11 cellular contexts compared by ENCODE assay signal in genomic region chr2:42929985-42930581, GRCh38.
DNase-seq lines count a peak whose midpoint lies in the region; ATAC-seq, FAIRE-seq and TF ChIP-seq lines count a peak whose summit lies in the region.
"Had no signal": no experiment of that assay in that cellular context is flagged by ENCODE, and none has a peak within 500 bp of the region (broad histone marks: within the 10 kb centered on the region; RNA-seq: fewer than 3 reads in every experiment).

No MANE protein-coding gene starts in this region.

- TF ChIP-seq EP300 in SK-N-SH (IDR thresholded peaks at IDR 0.05; ENCODE audit: borderline replicate concordance in 1 of 2, low read depth in 1 of 2, low read length in 1 of 2), result no peak
- TF ChIP-seq EP300 in H1 (IDR thresholded peaks at IDR 0.05; ENCODE audit: borderline replicate concordance in 1 of 2, low read depth in 2 of 2, low read length in 2 of 2), result no peak

- WGBS in SK-N-SH (ENCODE audit: low lambda C conversion rate), result 74% methylated on average over 5 of the region's 5 CpGs
- WGBS in H1 (ENCODE audit: extremely low coverage in 1 of 2, insufficient coverage in 1 of 2, insufficient read length in 1 of 2, insufficient replicate concordance in 2 of 2, low coverage in 1 of 2, low lambda C conversion rate in 2 of 2, missing lambda C conversion rate in 1 of 2), 2 experiments, result 64% methylated on average over 5 of the region's 5 CpGs; no CpG with 5 or more reads in 1 of the 2 experiments

- H3K56ac ChIP-seq in H1 (replicated peaks; ENCODE audit: insufficient read length, low read depth, low read length), result no peak overlapping the region

- peak overlapping the region; percentile 81; the same call in 1 of the 2 replicates for H2BK15ac ChIP-seq in H1 (ENCODE audit: low read length)

- H3K4me2 ChIP-seq in SK-N-SH, result no peak overlapping the region
- H3K4me2 ChIP-seq in H1 (ENCODE audit: insufficient read depth in 1 of 2, low read depth in 2 of 2, low read length in 2 of 2), result peak overlapping the region; percentile 34; a peak in 2 of 4 replicates

- H3K79me2 ChIP-seq in SK-N-SH (ENCODE audit: insufficient read depth) (no peaks in the 10 kb centered on the region), H1 (ENCODE audit: control insufficient read depth in 1 of 2, insufficient read depth in 2 of 2, low read length in 2 of 2) (no peaks in the 10 kb centered on the region)

- H3K27me3 ChIP-seq in SK-N-SH (ENCODE audit: insufficient read depth) (no peaks in the 10 kb centered on the region), H1 (replicated peaks in 1 of 4; ENCODE audit: control insufficient read depth in 3 of 4, extremely low read depth in 1 of 4, insufficient read depth in 3 of 4, low read length in 3 of 4) (no peaks in the 10 kb centered on the region), muscle layer of colon (ENCODE audit: control insufficient read depth in 1 of 2, insufficient read depth in 2 of 2, low read length in 2 of 2) (no peaks in the 10 kb centered on the region), uterus (no peaks in the 10 kb centered on the region)

- no peak for FAIRE-seq in H1 (lab: Jason Lieb, UNC)
- FAIRE-seq in D721Med (lab: Jason Lieb, UNC), result no peak

- intact Hi-C loops in uterus (cut with DNase I; ENCODE audit: low total_unique reads), result loop anchor here (10.0 kb wide), 1 partner anchor 95 kb away; no protein-coding TSS in a partner anchor

- H2BK12ac ChIP-seq in H1 (ENCODE audit: low read depth, low read length), result peak overlapping the region; percentile 98

- H3K23me2 ChIP-seq in H1 (ENCODE audit: low read depth, low read length), result no peaks in the 10 kb centered on the region

- TF ChIP-seq RAD21 in SK-N-SH (IDR thresholded peaks at IDR 0.05; ENCODE audit: low read length) (no peak), H1 (IDR thresholded peaks at IDR 0.05 in 1 of 2, conservative IDR thresholded peaks at IDR 0.05 in 1 of 2; ENCODE audit: low read depth in 2 of 2, low read length in 2 of 2) (no peak)

- H3F3A ChIP-seq in SK-N-SH (replicated peaks; ENCODE audit: insufficient read depth), result no peaks in the 10 kb centered on the region

- no peaks in the 10 kb centered on the region for H3K79me1 ChIP-seq in H1 (ENCODE audit: low read depth, low read length)

- H4K20me1 ChIP-seq in SK-N-SH (ENCODE audit: insufficient read depth) (no peaks in the 10 kb centered on the region), H1 (replicated peaks in 1 of 2; ENCODE audit: control insufficient read depth in 1 of 2, insufficient read depth in 2 of 2, low read length in 2 of 2) (no peaks in the 10 kb centered on the region)

- H3K4me3 ChIP-seq in SK-N-SH (ENCODE audit: low read depth in 2 of 2, low read length in 1 of 2) (no peak overlapping the region), H1 (ENCODE audit: extremely low read depth in 1 of 4, insufficient read depth in 2 of 4, low read depth in 3 of 4, low read length in 4 of 4) (no peak overlapping the region), muscle layer of colon (ENCODE audit: low read depth in 1 of 2, low read length in 2 of 2) (no peak overlapping the region), uterus (no peak overlapping the region)

- peak overlapping the region; percentile 81 for H2BK120ac ChIP-seq in H1 (replicated peaks; ENCODE audit: low read depth, low read length)

- CTCF ChIA-PET in SK-N-SH (lab: Yijun Ruan, JAX), result interaction anchor here (0.9 to 10.1 kb wide), 16 partner anchors 11 to 676 kb away, joined by 3 to 96 read pairs (median 4); no protein-coding TSS in a partner anchor
- CTCF ChIA-PET in H1 (lab: Charles Lee; ENCODE audit: partially characterized antibody), result interaction anchor here (0.8 to 13.3 kb wide), 41 partner anchors 8 to 522 kb away, joined by 3 to 217 read pairs (median 5); no protein-coding TSS in a partner anchor

- peak overlapping the region; percentile 80 for H3K18ac ChIP-seq in H1 (ENCODE audit: extremely low read depth, low read length)

- no peak overlapping the region; the same call in 1 of the 2 replicates for H2AK5ac ChIP-seq in H1 (ENCODE audit: low read depth, low read length)

- no peak for TF ChIP-seq CTCF in SK-N-SH (IDR thresholded peaks at IDR 0.05)
- TF ChIP-seq CTCF in H1 (IDR thresholded peaks at IDR 0.05; ENCODE audit: control extremely low read depth in 1 of 3, insufficient read depth in 1 of 3, low read depth in 1 of 3, low read length in 3 of 3), result no peak
- no peak for TF ChIP-seq CTCF in uterus (IDR thresholded peaks at IDR 0.05)
- no peak for TF ChIP-seq CTCF in D721Med (IDR thresholded peaks at IDR 0.05; ENCODE audit: insufficient read depth, missing control alignments)

- no peak overlapping the region for H4K8ac ChIP-seq in H1 (ENCODE audit: extremely low read depth, insufficient read depth, low read length)

- DNase-seq in SK-N-SH, result no peak
- DNase-seq in H1 (ENCODE audit: low read depth in 1 of 2, low spot score in 2 of 2), result no peak
- peak in 1 of 2 donors; percentile 42 for DNase-seq in uterus
- DNase-seq in D721Med (ENCODE audit: insufficient read length, low spot score), result no peak
- DNase-seq in NCI-H774 (lab: John Stamatoyannopoulos, UW), result no peak
- DNase-seq: activated CD8-positive, alpha-beta memory T cell treated with anti-CD3 and anti-CD28 coated beads, Interleukin-2, amount 50 U/mL, for 4 hours; CD4-positive, CD25-positive, alpha-beta regulatory T cell; NCI-H510A treated with DMSO at 0.1 percent for 48 hours had no signal

- H3K27ac ChIP-seq in SK-N-SH (ENCODE audit: low read depth in 2 of 2, low read length in 1 of 2) (peak overlapping the region in 1 of 2 experiments; percentile 0; a peak in 1 of 4 replicates), H1 (ENCODE audit: low read depth, low read length) (peak overlapping the region; percentile 56; the same call in 1 of the 2 replicates), muscle layer of colon (ENCODE audit: low read depth, low read length) (peak overlapping the region; percentile 74), uterus (peak overlapping the region; percentile 93 to 98)

- peak overlapping the region; percentile 84 for H2BK5ac ChIP-seq in H1 (ENCODE audit: low read depth, low read length)

- peak overlapping the region; percentile 22 for H3K4ac ChIP-seq in H1 (replicated peaks; ENCODE audit: insufficient read length, low read depth, low read length)

- peak overlapping the region; percentile 73 for H4K5ac ChIP-seq in H1 (ENCODE audit: insufficient read length, low read depth, low read length)

- H3K4me1 ChIP-seq in SK-N-SH (ENCODE audit: control insufficient read depth in 1 of 2, insufficient read depth in 2 of 2, low read depth in 1 of 2, low read length in 1 of 2) (peaks cover 14 to 59% of the 10 kb centered on the region in 2 experiments; a peak in 3 of 4 replicates), H1 (replicated peaks in 1 of 4; ENCODE audit: control insufficient read depth in 3 of 4, insufficient read depth in 4 of 4, low read length in 3 of 4) (peaks cover 26 to 40% (median 33%) of the 10 kb centered on the region in 4 experiments), muscle layer of colon (ENCODE audit: insufficient read depth, low read length) (peaks cover 66% of the 10 kb centered on the region), uterus (peaks cover 34 to 48% of the 10 kb centered on the region in 2 donors)

- H4K91ac ChIP-seq in H1 (replicated peaks; ENCODE audit: insufficient read length, low read length), result peak overlapping the region; percentile 93

- H2AFZ ChIP-seq in SK-N-SH (ENCODE audit: low read depth), result peak overlapping the region; percentile 15; the same call in 1 of the 2 replicates
- peak overlapping the region; percentile 10; the same call in 1 of the 2 replicates for H2AFZ ChIP-seq in H1 (ENCODE audit: low read length)

- H3K9me2 ChIP-seq in SK-N-SH, result no peaks in the 10 kb centered on the region

- no peak overlapping the region for H2BK20ac ChIP-seq in H1 (ENCODE audit: low read length)

- H3K9ac ChIP-seq in SK-N-SH (no peak overlapping the region), H1 (replicated peaks in 1 of 4; ENCODE audit: extremely low read depth in 1 of 4, low read depth in 3 of 4, low read length in 3 of 4) (peak overlapping the region in 2 of 4 experiments; percentile 20 to 29; a peak in 3 of 7 replicates), muscle layer of colon (ENCODE audit: low read length) (no peak overlapping the region)

- H3K14ac ChIP-seq in H1 (ENCODE audit: insufficient read length), result no peak overlapping the region

- no peak for ATAC-seq in SK-N-SH treated with all-trans-retinoic acid at 6 μM for 48 hours
- no peak for ATAC-seq in HG02970 (IDR thresholded peaks at IDR 0.05; ENCODE audit: low FRiP score, unreplicated experiment)

- no peaks in the 10 kb centered on the region for H3K9me3 ChIP-seq in SK-N-SH
- H3K9me3 ChIP-seq in H1 (ENCODE audit: insufficient read depth in 2 of 2, low read depth in 1 of 2, low read length in 1 of 2), result no peaks in the 10 kb centered on the region
- H3K9me3 ChIP-seq in muscle layer of colon (ENCODE audit: low read length), result no peaks in the 10 kb centered on the region
- no peaks in the 10 kb centered on the region for H3K9me3 ChIP-seq in uterus

- POLR2A ChIA-PET in SK-N-SH (lab: Yijun Ruan, JAX), result no interaction called here
- POLR2A ChIA-PET in H1 (lab: Charles Lee; ENCODE audit: partially characterized antibody), result no interaction called here

- H3K36me3 ChIP-seq in SK-N-SH (replicated peaks in 1 of 2; ENCODE audit: control insufficient read depth in 1 of 2, insufficient read depth in 2 of 2, low read length in 1 of 2) (no peaks in the 10 kb centered on the region), H1 (ENCODE audit: control insufficient read depth in 2 of 4, insufficient read depth in 4 of 4, low read length in 3 of 4) (no peaks in the 10 kb centered on the region), muscle layer of colon (ENCODE audit: insufficient read depth, low read length) (no peaks in the 10 kb centered on the region), uterus (no peaks in the 10 kb centered on the region)

- H3K23ac ChIP-seq in H1 (ENCODE audit: insufficient read length), result no peak overlapping the region

- TF ChIP-seq POLR2A in H1 (IDR thresholded peaks at IDR 0.05; ENCODE audit: control extremely low read depth in 1 of 2, low read depth in 2 of 2, low read length in 2 of 2) (no peak), uterus (IDR thresholded peaks at IDR 0.05) (no peak)

TF ChIP-seq in SK-N-SH, 30 proteins besides CTCF, POLR2A, EP300 and RAD21 (continues in another document):
- no peak for TF ChIP-seq CHD2 (IDR thresholded peaks at IDR 0.05; ENCODE audit: low read length, partially characterized antibody)

TF ChIP-seq in SK-N-SH treated with all-trans-retinoic acid at 6 μM for 48 hours, 23 proteins besides CTCF, POLR2A, EP300 and RAD21:
- no peak for TF ChIP-seq PPARA (CRISPR knock-in tag; IDR thresholded peaks at IDR 0.05; ENCODE audit: borderline replicate concordance)
- no peak for TF ChIP-seq ZC3H10 (CRISPR knock-in tag; IDR thresholded peaks at IDR 0.05)
- TF ChIP-seq ZNF70 (CRISPR knock-in tag; IDR thresholded peaks at IDR 0.05), result no peak
- TF ChIP-seq GLIS3 (CRISPR knock-in tag; IDR thresholded peaks at IDR 0.05), result no peak
- no peak for TF ChIP-seq CSDC2 (CRISPR knock-in tag; IDR thresholded peaks at IDR 0.05)

TF ChIP-seq in H1, 55 proteins besides CTCF, POLR2A, EP300 and RAD21 (continues in another document):
- TF ChIP-seq EGR1 (IDR thresholded peaks at IDR 0.05; ENCODE audit: borderline replicate concordance, low read depth, low read length) (no peak), RBBP5 (IDR thresholded peaks at IDR 0.05; ENCODE audit: borderline replicate concordance, low read depth, low read length) (no peak)
